In genomic region chr19:289651-290538, GRCh38 we compare ENCODE assay signal across 8 cellular contexts. TPM values are rescaled to one million over a fixed set of nuclear protein-coding genes. Genes with fewer than 3 reads are reported as not detected.
DNase-seq lines count a peak whose midpoint lies in the region; ATAC-seq and TF ChIP-seq lines count a peak whose summit lies in the region.
"Had no signal": no experiment of that assay in that cellular context is flagged by ENCODE, and none has a peak within 500 bp of the region (broad histone marks: within the 10 kb centered on the region; RNA-seq: fewer than 3 reads in every experiment).

No MANE protein-coding gene starts in this region.

- CTCF ChIA-PET in Panc1 (lab: Charles Lee) = no interaction called here

- no TSS peak for BruUV-seq in Panc1 (replicated peaks; lab: Mats Ljungman, UMichigan)

- peak; percentile 83 for ATAC-seq in Panc1
- ATAC-seq in body of pancreas = peak; percentile 76
- ATAC-seq in GM19397 (IDR thresholded peaks at IDR 0.05; ENCODE audit: unreplicated experiment) = no peak
- no peak for ATAC-seq in GM18861 (IDR thresholded peaks at IDR 0.05; ENCODE audit: unreplicated experiment)

- H3K4me1 ChIP-seq in Panc1 (ENCODE audit: control insufficient read depth, insufficient read depth, low read length) = peaks cover 7% of the 10 kb centered on the region
- H3K4me1 ChIP-seq in body of pancreas = peaks cover 44% of the 10 kb centered on the region
- H3K4me1 ChIP-seq in thyroid gland = peaks cover 10 to 21% of the 10 kb centered on the region in 2 donors

- H3K9me3 Mint-ChIP-seq in HFFc6 = no peaks in the 10 kb centered on the region

- no peaks in the 10 kb centered on the region for H3K9me3 ChIP-seq in Panc1 (ENCODE audit: control insufficient read depth, insufficient read depth, low read depth, low read length)
- H3K9me3 ChIP-seq in body of pancreas = no peaks in the 10 kb centered on the region
- H3K9me3 ChIP-seq in thyroid gland = no peaks in the 10 kb centered on the region

- 37 to 50% methylated on average over 27 to 29 of the region's 29 CpGs for WGBS in body of pancreas, 2 donors
- 50 to 53% methylated on average over 25 to 28 of the region's 29 CpGs for WGBS in thyroid gland, 2 donors

- peak; percentile 65 for DNase-seq in HFFc6
- DNase-seq in Panc1 (ENCODE audit: low read depth, low spot score) = peak; percentile 7
- peak; percentile 59 to 92 (median 76) for DNase-seq in body of pancreas
- DNase-seq in left kidney (ENCODE audit: low read depth, low spot score) = peak; percentile 61
- DNase-seq in thyroid gland = peak; percentile 43 to 70

- H3K27me3 ChIP-seq in Panc1 (ENCODE audit: control insufficient read depth, insufficient read depth, low read length) = no peaks in the 10 kb centered on the region
- H3K27me3 ChIP-seq in body of pancreas = peaks cover 0 to 15% of the 10 kb centered on the region in 2 donors
- no peaks in the 10 kb centered on the region for H3K27me3 ChIP-seq in thyroid gland

- in situ Hi-C loops in Panc1 (cut with HindIII; ENCODE audit: low pct_unique_long_range_greater_than_20kb, low sequenced_read_pairs) = no loop called here

- H3K27ac Mint-ChIP-seq in HFFc6 = peak overlapping the region; percentile 75

- no peak for TF ChIP-seq CTCF in HFFc6 (IDR thresholded peaks at IDR 0.05)
- TF ChIP-seq CTCF in Panc1 (IDR thresholded peaks at IDR 0.05) = no peak
- no peak for TF ChIP-seq CTCF in body of pancreas (IDR thresholded peaks at IDR 0.05)
- TF ChIP-seq CTCF in thyroid gland (IDR thresholded peaks at IDR 0.05) = no peak

- H3K27me3 Mint-ChIP-seq in HFFc6 (ENCODE audit: insufficient read depth) = peaks cover 20% of the 10 kb centered on the region

- POLR2A ChIA-PET in Panc1 (lab: Charles Lee) = no interaction called here

- no peaks in the 10 kb centered on the region for H3K36me3 Mint-ChIP-seq in HFFc6 (ENCODE audit: low read depth)

- H3K4me3 ChIP-seq in Panc1 (ENCODE audit: low read depth in 2 of 2, low read length in 2 of 2) (peak overlapping the region; percentile 54 to 80), body of pancreas (no peak overlapping the region), thyroid gland (replicated peaks in 1 of 3) (peak overlapping the region in 1 of 3 donors; percentile 41)

- H3K36me3 ChIP-seq in Panc1 (ENCODE audit: control insufficient read depth, insufficient read depth, low read length) = no peaks in the 10 kb centered on the region; the same call in 1 of the 2 replicates
- H3K36me3 ChIP-seq in body of pancreas (replicated peaks in 1 of 2; ENCODE audit: insufficient read depth in 1 of 2, low read depth in 2 of 2) = no peaks in the 10 kb centered on the region
- H3K36me3 ChIP-seq in thyroid gland = no peaks in the 10 kb centered on the region

- H3K27ac ChIP-seq in Panc1 (ENCODE audit: low read length) (peak overlapping the region; percentile 90), body of pancreas (peak overlapping the region; percentile 86 to 97 (median 92)), thyroid gland (peak overlapping the region in 1 of 3 donors; percentile 70)

- H3K4me1 Mint-ChIP-seq in HFFc6 (ENCODE audit: low read depth) = peaks cover 12% of the 10 kb centered on the region

- peak; percentile 16 to 61 (median 60) for TF ChIP-seq POLR2A in body of pancreas (IDR thresholded peaks at IDR 0.05)
- no peak for TF ChIP-seq POLR2A in thyroid gland (IDR thresholded peaks at IDR 0.05)

- intact Hi-C loops in Panc1 (cut with micrococcal nuclease; ENCODE audit: unreplicated experiment) (no loop called here), body of pancreas (cut with DNase I) (no loop called here), thyroid gland (cut with DNase I) (no loop called here)

- H3K4me3 Mint-ChIP-seq in HFFc6 = peak overlapping the region; percentile 50; the same call in 1 of the 2 replicates

RNA-seq across cellular contexts. Expression of gene PLPP2, which starts 1.3 kb away (rescaled TPM):
- 10 to 100 TPM in 2 of 6 experiments, 1 to 10 TPM in 4; 3.5 to 15.0 (median 4.2) TPM for total RNA-seq in HFFc6 (2021; fragmentation: NEBNext Ultra II Directional; extraction: Animal tissue kit (Norgen Biotek cat#: 25700))
- 67.0 TPM for total RNA-seq in Panc1 (2021; ENCODE audit: unreplicated experiment)
- 130 TPM for polyA plus RNA-seq in Panc1 (2012; ENCODE audit: insufficient read length)
- 10 to 100 TPM; 66.4 to 75.8 TPM for total RNA-seq in body of pancreas
- total RNA-seq in thyroid gland = 10 to 100 TPM in 3 of 4 donors, 1 to 10 TPM in 1; 6.7 to 31.7 (median 22.3) TPM
- total RNA-seq: T-helper 2 cell treated with Interferon-gamma antibody and Interleukin-4, amounts not matched to agents 100 ng/mL and 5 ng/mL, for 36 hours had no signal

RNA-seq across cellular contexts. Expression of gene MIER2, which starts 54.7 kb away (rescaled TPM):
- total RNA-seq in HFFc6 (2021; fragmentation: NEBNext Ultra II Directional; extraction: Animal tissue kit (Norgen Biotek cat#: 25700)) = 10 to 100 TPM; 31.7 to 42.2 (median 33.4) TPM
- total RNA-seq in Panc1 (2021; ENCODE audit: unreplicated experiment) (32.1 TPM), body of pancreas (1 to 10 TPM; 3.1 to 9.6 TPM), thyroid gland (10 to 100 TPM in 2 of 4 donors, 1 to 10 TPM in 2; 9.0 to 20.1 (median 11.2) TPM)
- 45.4 TPM for polyA plus RNA-seq in Panc1 (2012; ENCODE audit: insufficient read length)

Comparison
In these comparisons a context has a peak if more than half of its experiments do, and no peak if none do; other contexts are left out.
1. DNase-seq: peak in every context shown above with its lines; median percentile 76 in body of pancreas; 65 in HFFc6; 61 in left kidney; 56 in thyroid gland; 7 in Panc1.
2. ATAC-seq: peak in Panc1 (single experiment) and body of pancreas (single experiment); none in GM19397 (single experiment) and GM18861 (single experiment).
3. H3K4me3 ChIP-seq: peak in Panc1 (2 of 2); none in body of pancreas (0 of 2).
4. POLR2A ChIP-seq: peak in body of pancreas (3 of 3); none in thyroid gland (0 of 2).